ENCODE assay signal across 11 cellular contexts in genomic region chr12:68113644-68114043, GRCh38. TPM values are rescaled to one million over a fixed set of nuclear protein-coding genes. Genes with fewer than 3 reads are reported as not detected.
DNase-seq lines count a peak whose midpoint lies in the region; ATAC-seq and TF ChIP-seq lines count a peak whose summit lies in the region.
"Had no signal": no experiment of that assay in that cellular context is flagged by ENCODE, and none has a peak within 500 bp of the region (broad histone marks: within the 10 kb centered on the region; RNA-seq: fewer than 3 reads in every experiment).

No MANE protein-coding gene starts in this region.

- TF ChIP-seq CTCF in kidney epithelial cell (IDR thresholded peaks at IDR 0.05; ENCODE audit: insufficient read depth, low read length, poor library complexity, severe bottlenecking): peak; percentile 30

- no peaks in the 10 kb centered on the region for H3K36me3 ChIP-seq in kidney epithelial cell (ENCODE audit: control insufficient read depth, insufficient read depth, low read length)

- ATAC-seq in HG03354 (IDR thresholded peaks at IDR 0.05; ENCODE audit: poor library complexity, severe bottlenecking, unreplicated experiment) (peak; percentile 44), GM21390 (IDR thresholded peaks at IDR 0.05; ENCODE audit: unreplicated experiment) (no peak)

- DNase-seq in CD1c-positive myeloid dendritic cell (ENCODE audit: extremely low spot score) (peak; percentile 19), kidney epithelial cell (ENCODE audit: low read depth) (no peak), mesenteric fat pad (ENCODE audit: low spot score) (no peak), islet precursor cell (no peak), H4 (ENCODE audit: low spot score) (no peak)
- peak; percentile 51 for DNase-seq in activated CD8-positive, alpha-beta memory T cell treated with anti-CD3 and anti-CD28 coated beads, Interleukin-2, amount 50 U/mL, for 4 hours
- DNase-seq: NCI-H2227 treated with DMSO at 0.1 percent for 48 hours had no signal

- H3K4me3 ChIP-seq in kidney epithelial cell (ENCODE audit: low read depth, low read length): no peak overlapping the region

- no peaks in the 10 kb centered on the region for H3K27me3 ChIP-seq in kidney epithelial cell (ENCODE audit: control insufficient read depth, insufficient read depth, low read length)

RNA-seq across cellular contexts. Expression of gene IFNG, which starts 45.9 kb away (rescaled TPM):
- total RNA-seq in kidney epithelial cell: not detected in 2 replicates
- total RNA-seq in mesenteric fat pad: not detected
- total RNA-seq in H4 (2014; rRNA removed; shearing (Covaris generic)): not detected in 2 replicates
- total RNA-seq: dermis microvascular lymphatic vessel endothelial cell, renal cortical epithelial cell had no signal

Comparison
In these comparisons a context has a peak if more than half of its experiments do, and no peak if none do; other contexts are left out.
1. DNase-seq: peak in CD1c-positive myeloid dendritic cell (single experiment) and activated CD8-positive, alpha-beta memory T cell treated with anti-CD3 and anti-CD28 coated beads, Interleukin-2, amount 50 U/mL, for 4 hours (single experiment); none in kidney epithelial cell (single experiment), mesenteric fat pad (single experiment), islet precursor cell (single experiment) and H4 (single experiment).